In genomic region chr22:30279932-30280331, GRCh38 we compare ENCODE assay signal across 1 cellular context.
A peak's percentile ranks its signal among the peaks of the same experiment; 100 is the strongest.
TF ChIP-seq lines count a peak whose summit lies in the region.

No MANE protein-coding gene starts in this region.

TF ChIP-seq in HepG2, 621 proteins besides CTCF, POLR2A, EP300 and RAD21:
- peak; percentile 83 for TF ChIP-seq ZNF121 (CRISPR knock-in tag; IDR thresholded peaks at IDR 0.05)
- TF ChIP-seq ZBTB34 (CRISPR knock-in tag; IDR thresholded peaks at IDR 0.05) = no peak
TF ChIP-seq in HepG2: peak in this region for 1.
